1 cellular context compared by ENCODE assay signal in genomic region chr3:194802125-194802433, GRCh38.
TF ChIP-seq lines count a peak whose summit lies in the region.

No MANE protein-coding gene starts in this region.

TF ChIP-seq in IMR-90, 13 proteins besides CTCF, POLR2A, EP300 and RAD21:
- TF ChIP-seq, protein P1, sequence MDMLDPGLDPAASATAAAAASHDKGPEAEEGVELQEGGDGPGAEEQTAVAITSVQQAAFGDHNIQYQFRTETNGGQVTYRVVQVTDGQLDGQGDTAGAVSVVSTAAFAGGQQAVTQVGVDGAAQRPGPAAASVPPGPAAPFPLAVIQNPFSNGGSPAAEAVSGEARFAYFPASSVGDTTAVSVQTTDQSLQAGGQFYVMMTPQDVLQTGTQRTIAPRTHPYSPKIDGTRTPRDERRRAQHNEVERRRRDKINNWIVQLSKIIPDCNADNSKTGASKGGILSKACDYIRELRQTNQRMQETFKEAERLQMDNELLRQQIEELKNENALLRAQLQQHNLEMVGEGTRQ (IDR thresholded peaks at IDR 0.05; ENCODE audit: low read depth, low read length), result no peak
- TF ChIP-seq RFX5 (IDR thresholded peaks at IDR 0.05; ENCODE audit: low read depth, low read length), result no peak
